Comparison of ENCODE assay signal across 32 cellular contexts in the genomic region with DNA sequence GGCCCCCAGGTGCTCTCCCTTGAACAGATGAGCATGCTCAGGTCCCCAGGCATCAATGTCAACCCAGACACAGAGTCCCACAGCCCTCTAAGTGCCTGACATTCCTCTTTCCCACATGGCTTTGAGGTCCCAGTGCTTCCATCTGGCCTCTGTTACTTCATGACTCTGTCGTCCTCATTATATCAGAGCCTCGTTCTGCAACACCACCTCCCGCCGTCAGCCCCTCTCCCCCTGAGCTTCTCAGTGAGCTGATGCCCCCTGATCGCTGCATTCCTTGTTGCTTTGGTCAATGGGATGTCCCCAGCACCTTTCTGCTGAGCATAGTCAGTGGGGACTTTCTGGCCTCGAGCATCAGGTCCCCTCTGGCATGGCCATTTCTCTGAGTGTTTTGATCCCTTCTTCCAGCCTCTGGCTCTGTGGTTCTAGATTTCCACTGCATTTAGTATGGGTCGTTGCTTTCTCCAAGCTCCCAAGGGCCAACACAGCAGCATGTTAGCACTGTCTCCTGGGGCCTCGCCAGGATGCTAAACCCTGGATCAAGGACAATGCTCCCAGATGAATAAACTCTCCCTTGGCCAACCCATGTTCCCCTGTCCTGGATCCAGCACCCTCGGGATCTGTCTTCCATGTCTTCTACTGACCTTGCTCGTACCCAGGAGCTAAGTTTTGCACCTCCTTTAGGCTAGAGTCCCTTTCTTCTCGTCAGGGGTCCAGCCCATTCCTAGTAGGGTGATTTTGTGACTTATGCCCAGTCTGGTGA.
"Had no signal": no experiment of that assay in that cellular context is flagged by ENCODE, and none has a peak within 500 bp of the region (broad histone marks: within the 10 kb centered on the region; RNA-seq: fewer than 3 reads in every experiment).

No MANE protein-coding gene starts in this region.

- H3K9me3 Mint-ChIP-seq: activated B cell treated with CpG ODN at 0.5 μM for 24 hours; activated CD8-positive, alpha-beta T cell treated with anti-CD3 and anti-CD28 coated beads for 36 hours; activated naive CD4-positive, alpha-beta T cell treated with anti-CD3 and anti-CD28 coated beads for 36 hours; activated naive CD8-positive, alpha-beta T cell treated with anti-CD3 and anti-CD28 coated beads for 36 hours; activated T-helper 1 cell treated with anti-CD3 and anti-CD28 coated beads, Interleukin-12 subunit alpha, Interleukin-12 subunit beta, Interleukin-2, Interleukin-4 antibody, amounts not matched to agents 30 ng/mL and 10 ng/mL and 1 ng/mL, durations not matched to agents 14 hours and 24 hours and 36 hours; dendritic cell treated with granulocyte-macrophage colony-stimulating factor and Interleukin-4, amounts not matched to agents 40 ng/mL and 50 ng/mL, for 4 days; mesothelial cell of epicardium; naive thymus-derived CD4-positive, alpha-beta T cell; neural progenitor cell; stimulated activated memory B cell treated with anti-CD40 and anti-IgM and Interleukin-4, amounts not matched to agents 10 μg/mL and 1 μg/mL and 100 μg/mL, for 72 hours; stimulated activated naive CD8-positive, alpha-beta T cell treated with anti-CD3 and anti-CD28 coated beads, Interleukin-15, amount 100 ng/mL, for 72 hours; T-helper 2 cell treated with Interferon-gamma antibody and Interleukin-4, amounts not matched to agents 5 μg/mL and 100 μg/mL, for 36 hours had no signal

- H3K36me3 Mint-ChIP-seq: activated naive CD8-positive, alpha-beta T cell treated with anti-CD3 and anti-CD28 coated beads for 36 hours; brain; mesothelial cell of epicardium; naive thymus-derived CD4-positive, alpha-beta T cell; neural progenitor cell; stimulated activated memory B cell treated with anti-CD40 and anti-IgM and Interleukin-4, amounts not matched to agents 10 μg/mL and 1 μg/mL and 100 μg/mL, for 72 hours had no signal

- H3K9me3 ChIP-seq: adrenal gland, ascending aorta, gastroesophageal sphincter, SJSA1, upper lobe of left lung had no signal

- H3K27ac ChIP-seq: adrenal gland, ascending aorta, cardiac muscle cell, gastroesophageal sphincter, hepatocyte, neural progenitor cell, SJSA1, upper lobe of left lung had no signal

- ATAC-seq: activated CD8-positive, alpha-beta T cell treated with anti-CD3 and anti-CD28 coated beads for 36 hours; gastroesophageal sphincter; left cardiac atrium; naive thymus-derived CD4-positive, alpha-beta T cell; stimulated activated memory B cell treated with anti-CD40 and anti-IgM and Interleukin-4, amounts not matched to agents 10 μg/mL and 1 μg/mL and 100 μg/mL, for 72 hours had no signal

- H3K4me3 ChIP-seq: adrenal gland, ascending aorta, cardiac muscle cell, gastroesophageal sphincter, hepatocyte, neural progenitor cell, SJSA1, smooth muscle cell, upper lobe of left lung had no signal

- H3K4me1 ChIP-seq: adrenal gland, SJSA1 had no signal

- H3K36me3 ChIP-seq: adrenal gland, ascending aorta, cardiac muscle cell, gastroesophageal sphincter, neural progenitor cell, SJSA1, upper lobe of left lung had no signal

- DNase-seq: activated B cell treated with CpG ODN at 0.5 μM for 24 hours; activated CD4-positive, alpha-beta T cell treated with anti-CD3 and anti-CD28 coated beads, Interleukin-2, amount 50 U/mL, for 1 hour; activated CD8-positive, alpha-beta T cell treated with anti-CD3 and anti-CD28 coated beads for 36 hours; activated effector memory CD4-positive, alpha-beta T cell treated with anti-CD3 and anti-CD28 coated beads, Interleukin-2, amount 50 U/mL, for 16 hours; activated naive CD4-positive, alpha-beta T cell treated with anti-CD3 and anti-CD28 coated beads for 36 hours; activated naive CD8-positive, alpha-beta T cell treated with anti-CD3 and anti-CD28 coated beads for 36 hours; activated T-cell treated with anti-CD3 and anti-CD28 coated beads, Interleukin-2, amount 50 U/mL, for 1 hour; effector CD4-positive, alpha-beta T cell; left cardiac atrium; naive thymus-derived CD4-positive, alpha-beta T cell; stimulated activated CD4-positive, alpha-beta T cell treated with anti-CD3 and anti-CD28 coated beads, Interleukin-1b, Interleukin-23, amount 100 ng/mL, for 48 hours; stimulated activated CD4-positive, alpha-beta T cell treated with anti-CD3 and anti-CD28 coated beads, Interleukin-4, amount 100 ng/mL, for 4 hours; stimulated activated CD8-positive, alpha-beta memory T cell treated with anti-CD3 and anti-CD28 coated beads, Interleukin-4, amount 100 ng/mL, for 48 hours; stimulated activated naive CD8-positive, alpha-beta T cell treated with anti-CD3 and anti-CD28 coated beads, Interleukin-15, amount 100 ng/mL, for 72 hours; substantia nigra; T-helper 1 cell had no signal

- H3K4me1 Mint-ChIP-seq: activated B cell treated with CpG ODN at 0.5 μM for 24 hours; activated naive CD8-positive, alpha-beta T cell treated with anti-CD3 and anti-CD28 coated beads for 36 hours; naive thymus-derived CD4-positive, alpha-beta T cell; stimulated activated memory B cell treated with anti-CD40 and anti-IgM and Interleukin-4, amounts not matched to agents 10 μg/mL and 1 μg/mL and 100 μg/mL, for 72 hours had no signal

- H3K27ac Mint-ChIP-seq: activated B cell treated with CpG ODN at 0.5 μM for 24 hours; activated CD8-positive, alpha-beta T cell treated with anti-CD3 and anti-CD28 coated beads for 36 hours; activated naive CD4-positive, alpha-beta T cell treated with anti-CD3 and anti-CD28 coated beads for 36 hours; activated naive CD8-positive, alpha-beta T cell treated with anti-CD3 and anti-CD28 coated beads for 36 hours; activated T-helper 1 cell treated with anti-CD3 and anti-CD28 coated beads, Interleukin-12 subunit alpha, Interleukin-12 subunit beta, Interleukin-2, Interleukin-4 antibody, amounts not matched to agents 30 ng/mL and 10 ng/mL and 1 ng/mL, durations not matched to agents 14 hours and 24 hours and 36 hours; brain; dendritic cell treated with granulocyte-macrophage colony-stimulating factor and Interleukin-4, amounts not matched to agents 40 ng/mL and 50 ng/mL, for 4 days; mesothelial cell of epicardium; naive thymus-derived CD4-positive, alpha-beta T cell; neural progenitor cell; progenitor cell of endocrine pancreas; stimulated activated memory B cell treated with anti-CD40 and anti-IgM and Interleukin-4, amounts not matched to agents 10 μg/mL and 1 μg/mL and 100 μg/mL, for 72 hours; T-helper 2 cell treated with Interferon-gamma antibody and Interleukin-4, amounts not matched to agents 5 μg/mL and 100 μg/mL, for 36 hours had no signal

- H3K27me3 Mint-ChIP-seq: activated B cell treated with CpG ODN at 0.5 μM for 24 hours had no signal

- H3K4me3 Mint-ChIP-seq: activated B cell treated with CpG ODN at 0.5 μM for 24 hours; activated CD8-positive, alpha-beta T cell treated with anti-CD3 and anti-CD28 coated beads for 36 hours; activated naive CD4-positive, alpha-beta T cell treated with anti-CD3 and anti-CD28 coated beads for 36 hours; activated naive CD8-positive, alpha-beta T cell treated with anti-CD3 and anti-CD28 coated beads for 36 hours; activated T-helper 1 cell treated with anti-CD3 and anti-CD28 coated beads, Interleukin-12 subunit alpha, Interleukin-12 subunit beta, Interleukin-2, Interleukin-4 antibody, amounts not matched to agents 30 ng/mL and 10 ng/mL and 1 ng/mL, durations not matched to agents 14 hours and 24 hours and 36 hours; brain; dendritic cell treated with granulocyte-macrophage colony-stimulating factor and Interleukin-4, amounts not matched to agents 40 ng/mL and 50 ng/mL, for 4 days; mesothelial cell of epicardium; naive thymus-derived CD4-positive, alpha-beta T cell; neural progenitor cell; stimulated activated memory B cell treated with anti-CD40 and anti-IgM and Interleukin-4, amounts not matched to agents 10 μg/mL and 1 μg/mL and 100 μg/mL, for 72 hours; stimulated activated naive CD8-positive, alpha-beta T cell treated with anti-CD3 and anti-CD28 coated beads, Interleukin-15, amount 100 ng/mL, for 72 hours; T-helper 2 cell treated with Interferon-gamma antibody and Interleukin-4, amounts not matched to agents 5 μg/mL and 100 μg/mL, for 36 hours had no signal

- H3K27me3 ChIP-seq: adrenal gland, ascending aorta, cardiac muscle cell, gastroesophageal sphincter, hepatocyte, neural progenitor cell, SJSA1, upper lobe of left lung had no signal
